ENCODE assay signal across 8 cellular contexts in genomic region chr10:22103701-22104100, GRCh38.
DNase-seq lines count a peak whose midpoint lies in the region; ATAC-seq, FAIRE-seq and TF ChIP-seq lines count a peak whose summit lies in the region.

No MANE protein-coding gene starts in this region.

- TF ChIP-seq CTCF in fibroblast of the aortic adventitia (IDR thresholded peaks at IDR 0.05; ENCODE audit: insufficient read depth, low read length): peak; percentile 23

- peak; percentile 57 for FAIRE-seq in GM12891 (lab: Jason Lieb, UNC)

- ATAC-seq in GM21423 (IDR thresholded peaks at IDR 0.05; ENCODE audit: unreplicated experiment) (no peak), HG03196 (IDR thresholded peaks at IDR 0.05; ENCODE audit: unreplicated experiment) (no peak), GM21723 (IDR thresholded peaks at IDR 0.05; ENCODE audit: unreplicated experiment) (no peak), GM19023 (IDR thresholded peaks at IDR 0.05; ENCODE audit: unreplicated experiment) (no peak)

- no peak overlapping the region for H3K4me3 ChIP-seq in fibroblast of the aortic adventitia (ENCODE audit: low read depth, low read length)

- peak; percentile 6 for DNase-seq in AG08395 (ENCODE audit: low spot score)
- DNase-seq in GM12891 (ENCODE audit: insufficient read length, low spot score): no peak
- peak; percentile 1 for DNase-seq in NCI-H69 (lab: John Stamatoyannopoulos, UW)
- peak; percentile 7 for DNase-seq in fibroblast of the aortic adventitia (ENCODE audit: low read depth)

- TF ChIP-seq POLR2A in GM12891 (IDR thresholded peaks at IDR 0.05; ENCODE audit: low read depth, low read length): no peak

TF ChIP-seq in GM12891, 5 proteins besides CTCF, POLR2A, EP300 and RAD21:
- TF ChIP-seq SPI1 (IDR thresholded peaks at IDR 0.05; ENCODE audit: low read depth, low read length): no peak
- no peak for TF ChIP-seq POLR2AphosphoS5 (IDR thresholded peaks at IDR 0.05; ENCODE audit: low read depth, low read length)
- no peak for TF ChIP-seq TAF1 (IDR thresholded peaks at IDR 0.05; ENCODE audit: low read depth, low read length)
- no peak for TF ChIP-seq PAX5 (IDR thresholded peaks at IDR 0.05; ENCODE audit: insufficient read depth, low read length, severe bottlenecking)
- TF ChIP-seq POU2F2 (IDR thresholded peaks at IDR 0.05; ENCODE audit: low read depth, low read length): no peak
